Comparison of ENCODE assay signal across 22 cellular contexts in the genomic region with DNA sequence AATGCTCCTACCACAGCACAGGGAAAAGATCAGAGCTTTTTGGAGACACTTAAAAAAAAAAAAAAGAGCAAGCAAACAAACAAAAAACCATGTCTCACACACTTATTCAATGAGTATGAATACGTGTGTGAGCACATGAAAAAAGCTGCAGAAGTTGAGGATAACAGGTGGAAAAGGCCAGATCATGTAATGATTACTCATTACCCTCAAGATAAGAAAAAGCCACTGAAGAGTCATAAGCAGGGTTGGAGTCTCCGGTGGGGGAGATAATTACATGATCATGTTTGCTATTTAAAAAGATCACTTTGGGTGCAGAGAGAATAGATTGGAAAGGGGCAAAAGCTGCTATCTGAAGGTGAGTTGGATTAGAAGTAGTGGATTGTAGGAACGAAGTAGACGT.
"Had no signal": no experiment of that assay in that cellular context is flagged by ENCODE, and none has a peak within 500 bp of the region (broad histone marks: within the 10 kb centered on the region; RNA-seq: fewer than 3 reads in every experiment).

No MANE protein-coding gene starts in this region.

- DNase-seq: activated CD4-positive, alpha-beta memory T cell treated with anti-CD3 and anti-CD28 coated beads, Interleukin-2, amount 10 ng/mL, durations not matched to agents 7 days and 5 days; activated CD4-positive, alpha-beta T cell treated with anti-CD3 and anti-CD28 coated beads, Interleukin-2, amount 10 ng/mL, durations not matched to agents 24 days and 14 days; activated effector memory CD4-positive, alpha-beta T cell treated with Interleukin-2 at 50 U/mL for 16 hours; activated naive CD4-positive, alpha-beta T cell treated with anti-CD3 and anti-CD28 coated beads for 36 hours; activated naive CD8-positive, alpha-beta T cell treated with anti-CD3 and anti-CD28 coated beads, Interleukin-2, amount 10 ng/mL, durations not matched to agents 7 days and 5 days; activated T-cell treated with anti-CD3 and anti-CD28 coated beads, Interleukin-2, amount 50 U/mL, for 72 hours; amniotic stem cell; cerebellar nuclear complex; esophagus squamous epithelium; gastrocnemius medialis; hippocampal formation; left ventricle myocardium superior; nucleus accumbens; right lobe of liver; stimulated activated CD4-positive, alpha-beta T cell treated with anti-CD3 and anti-CD28 coated beads, Interleukin-15, amount 100 ng/mL, for 24 hours; stomach had no signal

- ATAC-seq: activated CD4-positive, CD25-positive, alpha-beta regulatory T cell treated with anti-CD3 and anti-CD28 coated beads, Interleukin-2, amount 50 U/mL, for 24 hours; activated T-cell treated with anti-CD3 and anti-CD28 coated beads, Interleukin-2, amount 50 U/mL, for 72 hours; gastrocnemius medialis; left ventricle myocardium superior; right lobe of liver; stimulated activated memory B cell treated with anti-CD40 and anti-IgM and Interleukin-4, amounts not matched to agents 10 μg/mL and 1 μg/mL and 100 μg/mL, for 72 hours had no signal

- H3K4me3 ChIP-seq: coronary artery, esophagus squamous epithelium, gastrocnemius medialis, right lobe of liver, smooth muscle cell, stomach, suprapubic skin, tibial nerve had no signal
